31 cellular contexts compared by ENCODE assay signal in genomic region chr2:62883629-62884028, GRCh38.
DNase-seq lines count a peak whose midpoint lies in the region; ATAC-seq, FAIRE-seq and TF ChIP-seq lines count a peak whose summit lies in the region.
"Had no signal": no experiment of that assay in that cellular context is flagged by ENCODE, and none has a peak within 500 bp of the region (broad histone marks: within the 10 kb centered on the region; RNA-seq: fewer than 3 reads in every experiment).

No MANE protein-coding gene starts in this region.

- TF ChIP-seq EP300 in HepG2 (IDR thresholded peaks at IDR 0.05; ENCODE audit: low read depth in 2 of 2, low read length in 2 of 2) (no peak), HepG2 (CRISPR knock-in tag; IDR thresholded peaks at IDR 0.05; ENCODE audit: borderline replicate concordance) (no peak)

- H3K4me1 ChIP-seq in HepG2 (ENCODE audit: insufficient read depth, low read length) (peaks cover 14% of the 10 kb centered on the region; the same call in 1 of the 2 replicates), right lobe of liver (peaks cover 0 to 3% (median 0%) of the 10 kb centered on the region in 4 donors), HCT116 (ENCODE audit: control insufficient read depth in 1 of 2, insufficient read depth in 2 of 2, low read length in 2 of 2) (peaks cover 0 to 4% of the 10 kb centered on the region in 2 experiments; a peak in 1 of 4 replicates)
- H3K4me1 ChIP-seq: A549; BE2C; BLaER1; BLaER1 treated with 17β-estradiol and CSF1 and Interleukin-3, amounts not matched to agents 10 nM and 100 nM; Caco-2 had no signal

- H3K9ac ChIP-seq in HepG2 (ENCODE audit: insufficient read depth, low read depth, low read length) (no peak overlapping the region), HCT116 (ENCODE audit: low read length) (no peak overlapping the region)
- H3K9ac ChIP-seq: BLaER1; BLaER1 treated with 17β-estradiol and CSF1 and Interleukin-3, amounts not matched to agents 10 nM and 100 nM had no signal

- H4K20me1 ChIP-seq in HepG2 (ENCODE audit: insufficient read depth, low read length) (no peaks in the 10 kb centered on the region), HCT116 (ENCODE audit: insufficient read depth) (no peaks in the 10 kb centered on the region)
- H4K20me1 ChIP-seq: BLaER1; BLaER1 treated with 17β-estradiol and CSF1 and Interleukin-3, amounts not matched to agents 10 nM and 100 nM had no signal

- no peak for TF ChIP-seq POLR2A in HepG2 (IDR thresholded peaks at IDR 0.05; ENCODE audit: insufficient read depth in 1 of 2, low read depth in 2 of 2, low read length in 2 of 2)
- no peak for TF ChIP-seq POLR2A in right lobe of liver (IDR thresholded peaks at IDR 0.05)
- no peak for TF ChIP-seq POLR2A in HCT116 (IDR thresholded peaks at IDR 0.05; ENCODE audit: borderline replicate concordance, extremely low read depth, insufficient read depth, insufficient read length)

- TF ChIP-seq CTCF in HepG2 (CRISPR knock-in tag; IDR thresholded peaks at IDR 0.05) (no peak), right lobe of liver (IDR thresholded peaks at IDR 0.05) (no peak), HCT116 (IDR thresholded peaks at IDR 0.05 in 2 of 3, conservative IDR thresholded peaks at IDR 0.05 in 1 of 3; ENCODE audit: borderline replicate concordance in 1 of 3, insufficient read depth in 1 of 3, low read depth in 2 of 3, low read length in 2 of 3) (no peak)

- no peak overlapping the region for H2AFZ ChIP-seq in HepG2 (ENCODE audit: low read length)
- no peak overlapping the region for H2AFZ ChIP-seq in HCT116 (ENCODE audit: low read depth, low read length, poor library complexity, severe bottlenecking)

- BruUV-seq in HepG2 (replicated peaks; lab: Mats Ljungman, UMichigan), result no TSS peak
- BruUV-seq in HCT116 (replicated peaks; lab: Mats Ljungman, UMichigan), result no TSS peak

- in situ Hi-C loops in HepG2 (cut with HindIII; ENCODE audit: extremely low pct_ligation_motif_present, low pct_unique_long_range_greater_than_20kb), result no loop called here

- no peak overlapping the region for H3K4me3 ChIP-seq in HepG2 (replicated peaks in 1 of 3; ENCODE audit: insufficient read depth in 1 of 3, low read depth in 2 of 3, low read length in 3 of 3)
- H3K4me3 ChIP-seq in right lobe of liver, result no peak overlapping the region
- no peak overlapping the region for H3K4me3 ChIP-seq in HCT116 (replicated peaks in 1 of 2; ENCODE audit: low read depth in 1 of 2, low read length in 2 of 2)
- H3K4me3 ChIP-seq: A549; BLaER1; BLaER1 treated with 17β-estradiol and CSF1 and Interleukin-3, amounts not matched to agents 10 nM and 100 nM had no signal

- H3K9me2 ChIP-seq in HCT116 (ENCODE audit: insufficient read depth), result no peaks in the 10 kb centered on the region

- intact Hi-C loops in HepG2 (cut with micrococcal nuclease; ENCODE audit: unreplicated experiment) (no loop called here), right lobe of liver (cut with DNase I) (no loop called here), HCT116 (cut with micrococcal nuclease) (no loop called here)

- H3K79me2 ChIP-seq in HepG2 (ENCODE audit: insufficient read depth, low read length) (no peaks in the 10 kb centered on the region), HCT116 (ENCODE audit: insufficient read depth, low read length) (0 out of 2 replicates have a peak, but pooled peaks cover 5% of the 10 kb centered on the region)

- H3K36me3 ChIP-seq in HepG2 (replicated peaks in 1 of 2; ENCODE audit: control insufficient read depth in 1 of 2, insufficient read depth in 2 of 2, low read length in 2 of 2) (peaks cover 8 to 67% of the 10 kb centered on the region in 2 experiments), right lobe of liver (peaks cover 0 to under 1% (median 0%) of the 10 kb centered on the region in 4 donors), HCT116 (ENCODE audit: control insufficient read depth in 1 of 2, insufficient read depth in 2 of 2, low read length in 2 of 2) (peaks cover 3 to 21% of the 10 kb centered on the region in 2 experiments; a peak in 3 of 4 replicates)
- H3K36me3 ChIP-seq: BE2C had no signal

- TF ChIP-seq RAD21 in HepG2 (CRISPR knock-in tag; IDR thresholded peaks at IDR 0.05) (no peak), HCT116 (IDR thresholded peaks at IDR 0.05; ENCODE audit: low read depth) (no peak)

- RAD21 ChIA-PET in HCT116 (lab: Charles Lee; ENCODE audit: low non-redundant PET in 1 of 2, low total read pairs in 2 of 2, uncharacterized antibody in 2 of 2, unreplicated experiment in 2 of 2), result no interaction called here

- ATAC-seq in HepG2, result no peak
- ATAC-seq in right lobe of liver, result no peak
- no peak for ATAC-seq in HCT116
- ATAC-seq: A549; CD8-positive, alpha-beta T cell had no signal

- POLR2A ChIA-PET in HepG2 (lab: Yijun Ruan, JAX), result no interaction called here
- POLR2A ChIA-PET in HCT116 (lab: Charles Lee), result no interaction called here

- H3K4me2 ChIP-seq in HepG2 (ENCODE audit: low read depth, low read length) (no peak overlapping the region), HCT116 (ENCODE audit: low read length) (no peak overlapping the region)
- H3K4me2 ChIP-seq: A549; BLaER1; BLaER1 treated with 17β-estradiol and CSF1 and Interleukin-3, amounts not matched to agents 10 nM and 100 nM had no signal

- CTCF ChIA-PET in HepG2 (lab: Yijun Ruan, JAX; ENCODE audit: low intra/inter-chr PET ratio, low total read pairs), result no interaction called here
- CTCF ChIA-PET in HCT116 (lab: Charles Lee), result no interaction called here

- no peak overlapping the region for H3K27ac ChIP-seq in HepG2 (ENCODE audit: extremely low read length, insufficient read depth, low read length)
- H3K27ac ChIP-seq in right lobe of liver, result no peak overlapping the region
- peak overlapping the region; percentile 33; the same call in 1 of the 2 replicates for H3K27ac ChIP-seq in HCT116 (ENCODE audit: low read depth, low read length)
- H3K27ac ChIP-seq: 22Rv1; A549; BLaER1; BLaER1 treated with 17β-estradiol and CSF1 and Interleukin-3, amounts not matched to agents 10 nM and 100 nM; C4-2B had no signal

- H3K27me3 ChIP-seq in HepG2 (ENCODE audit: control insufficient read depth in 1 of 2, insufficient read depth in 2 of 2, low read length in 2 of 2) (no peaks in the 10 kb centered on the region), right lobe of liver (no peaks in the 10 kb centered on the region), HCT116 (ENCODE audit: insufficient read depth, low read length) (no peaks in the 10 kb centered on the region)
- H3K27me3 ChIP-seq: BE2C; BLaER1; BLaER1 treated with 17β-estradiol and CSF1 and Interleukin-3, amounts not matched to agents 10 nM and 100 nM had no signal

- WGBS in HepG2 (ENCODE audit: low lambda C conversion rate), result 94% methylated on average over 7 of the region's 7 CpGs
- WGBS in right lobe of liver (ENCODE audit: insufficient coverage, low coverage, low lambda C conversion rate, missing lambda C conversion rate), result 91% methylated on average over 7 of the region's 7 CpGs

- DNase-seq in HepG2 (ENCODE audit: low spot score) (no peak), right lobe of liver (no peak), HCT116 (ENCODE audit: low read depth, low spot score) (no peak), SIG-M5 treated with dmso at 0.1 percent for 504 hours (lab: John Stamatoyannopoulos, UW; ENCODE audit: unreplicated experiment) (no peak)
- DNase-seq: 8988T; ACHN; AML-193; BE2C; C1 segment of cervical spinal cord; Caco-2; Calu3; CD4-positive, alpha-beta memory T cell; CD4-positive, alpha-beta T cell; CD4-positive, CD25-positive, alpha-beta regulatory T cell; CD8-positive, alpha-beta memory T cell; CD8-positive, alpha-beta T cell; COR-L47; DMS 273 treated with DMSO at 0.1 percent for 48 hours; DMS153; DMS53; DMS79; DMS79 treated with DMSO at 0.1 percent for 48 hours; DND-41; EL had no signal

- no peak for FAIRE-seq in HepG2 (lab: Jason Lieb, UNC)
- FAIRE-seq: A204.1, A549, D721Med had no signal

- H3K9me3 ChIP-seq in HepG2 (ENCODE audit: low read length) (no peaks in the 10 kb centered on the region), right lobe of liver (no peaks in the 10 kb centered on the region), HCT116 (ENCODE audit: control insufficient read depth in 1 of 2, insufficient read depth in 1 of 2, low read depth in 1 of 2, low read length in 2 of 2) (no peaks in the 10 kb centered on the region)
- H3K9me3 ChIP-seq: A549, BE2C, Caco-2 had no signal

TF ChIP-seq in HepG2, 621 proteins besides CTCF, POLR2A, EP300 and RAD21 (continues in another document):
- TF ChIP-seq DDIT3 (CRISPR knock-in tag; IDR thresholded peaks at IDR 0.05), result no peak

TF ChIP-seq in HCT116, 20 proteins besides CTCF, POLR2A, EP300 and RAD21:
- no peak for TF ChIP-seq YY1 (IDR thresholded peaks at IDR 0.05; ENCODE audit: extremely low read depth, insufficient replicate concordance, low read depth, low read length)
- TF ChIP-seq ZNF274 (IDR thresholded peaks at IDR 0.05; ENCODE audit: low read depth, low read length), result no peak
- no peak for TF ChIP-seq REST (IDR thresholded peaks at IDR 0.05; ENCODE audit: low read depth)
- TF ChIP-seq ELF1 (IDR thresholded peaks at IDR 0.05; ENCODE audit: borderline replicate concordance, low read depth), result no peak
